Comparison of ENCODE assay signal across 11 cellular contexts in genomic region chr11:4345366-4345765, GRCh38. TPM values are rescaled to one million over a fixed set of nuclear protein-coding genes. Genes with fewer than 3 reads are reported as not detected.
"Had no signal": no experiment of that assay in that cellular context is flagged by ENCODE, and none has a peak within 500 bp of the region (broad histone marks: within the 10 kb centered on the region; RNA-seq: fewer than 3 reads in every experiment).

No MANE protein-coding gene starts in this region.

RNA-seq across cellular contexts. Expression of gene OR52B4, which starts 22.8 kb away (rescaled TPM):
- total RNA-seq: OCI-LY7, PC-3, PC-9, Peyer's patch, Right ventricle myocardium inferior, Right ventricle myocardium superior, RPMI7951, SJCRH30, SJSA1, SK-MEL-5 had no signal
- polyA plus RNA-seq: SK-N-SH had no signal
